Comparison of ENCODE assay signal across 22 cellular contexts in the genomic region with DNA sequence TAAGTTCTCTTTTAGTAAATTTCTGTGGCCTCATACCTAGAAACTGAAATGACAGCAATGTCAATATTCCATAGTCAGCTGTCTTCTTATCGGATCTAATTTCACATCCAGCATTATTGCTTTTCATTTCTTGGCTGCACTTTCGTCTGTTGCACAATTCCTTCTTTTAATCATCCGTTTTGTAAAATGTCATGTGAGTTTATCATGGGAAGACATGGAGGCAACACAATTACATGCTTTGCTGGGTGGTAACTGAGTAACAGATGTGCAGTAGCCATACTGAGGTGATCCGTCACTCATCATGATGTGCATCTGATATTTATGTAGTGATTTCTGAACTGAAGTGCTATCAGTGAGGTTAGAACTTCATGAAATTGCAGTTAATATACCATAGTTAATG.
DNase-seq lines count a peak whose midpoint lies in the region; ATAC-seq and TF ChIP-seq lines count a peak whose summit lies in the region.
"Had no signal": no experiment of that assay in that cellular context is flagged by ENCODE, and none has a peak within 500 bp of the region (broad histone marks: within the 10 kb centered on the region; RNA-seq: fewer than 3 reads in every experiment).

No MANE protein-coding gene starts in this region.

- no peaks in the 10 kb centered on the region for H3K36me3 ChIP-seq in hepatocyte (replicated peaks; ENCODE audit: insufficient read depth, low read depth)
- H3K36me3 ChIP-seq: BLaER1, cardiac muscle cell, heart left ventricle, neutrophil, spleen, WERI-Rb-1 had no signal

- H2AFZ ChIP-seq in hepatocyte = peak overlapping the region; percentile 16

- no peaks in the 10 kb centered on the region for H3K79me2 ChIP-seq in hepatocyte

- no peaks in the 10 kb centered on the region for H4K20me1 ChIP-seq in hepatocyte (ENCODE audit: insufficient read depth, poor library complexity, severe bottlenecking)
- H4K20me1 ChIP-seq: BLaER1 had no signal

- TF ChIP-seq CTCF in choroid plexus epithelial cell (conservative IDR thresholded peaks at IDR 0.05; ENCODE audit: low read depth, low read length) (no peak), hepatocyte (IDR thresholded peaks at IDR 0.05; ENCODE audit: poor library complexity) (no peak)

- no peak overlapping the region for H3K4me2 ChIP-seq in hepatocyte
- H3K4me2 ChIP-seq: BLaER1 had no signal

- 92% methylated on average over 4 of the region's 4 CpGs for WGBS in hepatocyte (ENCODE audit: low lambda C conversion rate, missing lambda C conversion rate)

- no peaks in the 10 kb centered on the region for H3K4me1 ChIP-seq in hepatocyte (ENCODE audit: insufficient read depth)
- H3K4me1 ChIP-seq: BLaER1, heart left ventricle, spleen had no signal

- H3K27ac ChIP-seq in hepatocyte = no peak overlapping the region
- H3K27ac ChIP-seq: 22Rv1, BLaER1, cardiac muscle cell, heart left ventricle, neutrophil, spleen, WERI-Rb-1 had no signal

- H3K4me3 ChIP-seq in choroid plexus epithelial cell (ENCODE audit: low read depth, low read length) = no peak overlapping the region
- H3K4me3 ChIP-seq in hepatocyte = no peak overlapping the region
- H3K4me3 ChIP-seq: BLaER1, cardiac muscle cell, heart left ventricle, spleen had no signal

- no peaks in the 10 kb centered on the region for H3K9me3 ChIP-seq in hepatocyte (ENCODE audit: low read depth)
- H3K9me3 ChIP-seq: neutrophil had no signal

- H3K27me3 ChIP-seq in hepatocyte = no peaks in the 10 kb centered on the region
- H3K27me3 ChIP-seq: BLaER1, cardiac muscle cell, heart left ventricle, neutrophil, spleen had no signal

- ATAC-seq in GM18520 (IDR thresholded peaks at IDR 0.05; ENCODE audit: unreplicated experiment) = no peak
- ATAC-seq in HG03025 (IDR thresholded peaks at IDR 0.05; ENCODE audit: low FRiP score, unreplicated experiment) = no peak
- ATAC-seq: activated T-helper 17 cell treated with anti-CD3 and anti-CD28 coated beads, Interleukin-2, amount 50 U/mL, for 72 hours; heart left ventricle; PC-3; T-helper 17 cell had no signal

- H3K9me2 ChIP-seq in hepatocyte (replicated peaks; ENCODE audit: insufficient read depth) = no peaks in the 10 kb centered on the region

- peak; percentile 9 for DNase-seq in NCI-H2171 treated with DMSO at 0.1 percent for 48 hours (lab: John Stamatoyannopoulos, UW)
- no peak for DNase-seq in NCI-H2171 (lab: John Stamatoyannopoulos, UW)
- peak; percentile 68 for DNase-seq in choroid plexus epithelial cell (ENCODE audit: low read depth)
- DNase-seq in hepatocyte (ENCODE audit: low spot score) = no peak
- DNase-seq in T-helper 2 cell = no peak
- no peak for DNase-seq in cerebellar cortex (ENCODE audit: low spot score)
- DNase-seq: activated CD4-positive, alpha-beta T cell treated with anti-CD3 and anti-CD28 coated beads, Interleukin-2, amount 50 U/mL, for 1 hour; heart left ventricle; NCI-H146; PC-3; SIG-M5; spleen; stimulated activated CD4-positive, alpha-beta T cell treated with anti-CD3 and anti-CD28 coated beads, Interleukin-4, amount 100 ng/mL, for 24 hours; T-helper 17 cell; WERI-Rb-1 had no signal

Comparison
In these comparisons a context has a peak if more than half of its experiments do, and no peak if none do; other contexts are left out.
1. DNase-seq: peak in NCI-H2171 treated with DMSO at 0.1 percent for 48 hours (single experiment) and choroid plexus epithelial cell (single experiment); none in NCI-H2171 (single experiment), hepatocyte (single experiment), T-helper 2 cell (0 of 5) and cerebellar cortex (single experiment).